In the genomic region with DNA sequence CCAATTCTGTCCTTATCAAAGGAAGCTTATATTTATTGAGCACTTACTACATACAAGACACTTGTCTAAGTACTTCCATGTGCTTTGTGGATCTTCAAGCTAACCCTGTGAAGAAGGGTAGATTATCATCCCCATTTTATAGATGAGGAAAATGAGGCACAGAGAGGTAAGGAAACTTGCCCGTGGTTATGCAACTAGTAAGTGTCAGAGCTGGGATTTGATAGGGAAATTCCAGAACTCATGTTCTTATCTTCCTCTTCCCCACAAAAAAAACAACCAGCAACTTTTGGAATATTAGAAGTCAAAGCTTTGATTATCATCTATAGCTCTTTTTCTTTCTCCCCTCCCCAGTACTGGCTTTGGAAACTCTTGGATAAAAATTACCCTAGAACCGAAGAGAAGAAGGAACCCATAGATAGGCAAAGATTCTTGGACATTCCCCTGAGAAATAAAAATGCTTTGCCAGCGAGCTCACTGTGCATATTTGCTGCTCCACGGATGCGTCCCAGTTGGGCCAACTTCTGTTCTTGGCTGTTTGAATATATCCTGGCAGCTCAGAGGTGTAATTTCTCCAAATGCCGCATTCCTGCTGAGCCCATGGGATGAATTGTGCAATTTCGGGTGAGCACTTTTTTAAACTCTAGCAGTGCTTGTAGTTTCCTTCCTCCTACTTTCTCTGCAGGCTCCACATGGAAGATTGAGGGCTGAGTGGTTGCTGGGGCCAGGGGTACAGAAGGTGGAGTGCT, we compare ENCODE assay signal across 21 cellular contexts.
DNase-seq lines count a peak whose midpoint lies in the region; ATAC-seq and TF ChIP-seq lines count a peak whose summit lies in the region.
"Had no signal": no experiment of that assay in that cellular context is flagged by ENCODE, and none has a peak within 500 bp of the region (broad histone marks: within the 10 kb centered on the region; RNA-seq: fewer than 3 reads in every experiment).

No MANE protein-coding gene starts in this region.

- ATAC-seq in heart left ventricle (peak; percentile 73 to 87 (median 80)), GM18868 (IDR thresholded peaks at IDR 0.05; ENCODE audit: unreplicated experiment) (no peak)
- no peak for ATAC-seq in stimulated activated naive CD8-positive, alpha-beta T cell treated with anti-CD3 and anti-CD28 coated beads, Interleukin-15, amount 100 ng/mL, for 72 hours
- ATAC-seq: activated CD8-positive, alpha-beta T cell treated with anti-CD3 and anti-CD28 coated beads for 36 hours; activated naive CD8-positive, alpha-beta T cell treated with anti-CD3 and anti-CD28 coated beads, Interleukin-2, amount 50 U/mL, for 24 hours; stimulated activated naive B cell treated with anti-CD40 and anti-IgM and Interleukin-4, amounts not matched to agents 10 μg/mL and 1 μg/mL and 100 μg/mL, for 72 hours had no signal

- no peaks in the 10 kb centered on the region for H3K4me1 Mint-ChIP-seq in stimulated activated naive CD8-positive, alpha-beta T cell treated with anti-CD3 and anti-CD28 coated beads, Interleukin-15, amount 100 ng/mL, for 72 hours
- H3K4me1 Mint-ChIP-seq: activated naive CD8-positive, alpha-beta T cell treated with anti-CD3 and anti-CD28 coated beads, Interleukin-2, amount 50 U/mL, for 24 hours; stimulated activated naive B cell treated with anti-CD40 and anti-IgM and Interleukin-4, amounts not matched to agents 10 μg/mL and 1 μg/mL and 100 μg/mL, for 72 hours had no signal

- no peak overlapping the region for H3K4me3 Mint-ChIP-seq in stimulated activated naive CD8-positive, alpha-beta T cell treated with anti-CD3 and anti-CD28 coated beads, Interleukin-15, amount 100 ng/mL, for 72 hours
- H3K4me3 Mint-ChIP-seq: activated CD8-positive, alpha-beta T cell treated with anti-CD3 and anti-CD28 coated beads for 36 hours; activated naive CD8-positive, alpha-beta T cell treated with anti-CD3 and anti-CD28 coated beads, Interleukin-2, amount 50 U/mL, for 24 hours; CD4-positive, alpha-beta T cell; stimulated activated naive B cell treated with anti-CD40 and anti-IgM and Interleukin-4, amounts not matched to agents 10 μg/mL and 1 μg/mL and 100 μg/mL, for 72 hours had no signal

- H3K36me3 ChIP-seq in heart left ventricle = no peaks in the 10 kb centered on the region
- H3K36me3 ChIP-seq: ovary, vagina had no signal

- no peak overlapping the region for H3K27ac Mint-ChIP-seq in stimulated activated naive CD8-positive, alpha-beta T cell treated with anti-CD3 and anti-CD28 coated beads, Interleukin-15, amount 100 ng/mL, for 72 hours
- H3K27ac Mint-ChIP-seq: activated CD8-positive, alpha-beta T cell treated with anti-CD3 and anti-CD28 coated beads for 36 hours; activated naive CD8-positive, alpha-beta T cell treated with anti-CD3 and anti-CD28 coated beads, Interleukin-2, amount 50 U/mL, for 24 hours; CD4-positive, alpha-beta T cell; stimulated activated naive B cell treated with anti-CD40 and anti-IgM and Interleukin-4, amounts not matched to agents 10 μg/mL and 1 μg/mL and 100 μg/mL, for 72 hours had no signal

- TF ChIP-seq POLR2A in heart left ventricle (IDR thresholded peaks at IDR 0.05) = no peak

- no peak for TF ChIP-seq CTCF in heart left ventricle (IDR thresholded peaks at IDR 0.05)

- no peaks in the 10 kb centered on the region for H3K9me3 Mint-ChIP-seq in stimulated activated naive CD8-positive, alpha-beta T cell treated with anti-CD3 and anti-CD28 coated beads, Interleukin-15, amount 100 ng/mL, for 72 hours
- H3K9me3 Mint-ChIP-seq: activated CD8-positive, alpha-beta T cell treated with anti-CD3 and anti-CD28 coated beads for 36 hours; activated naive CD8-positive, alpha-beta T cell treated with anti-CD3 and anti-CD28 coated beads, Interleukin-2, amount 50 U/mL, for 24 hours; CD4-positive, alpha-beta T cell had no signal

- H3K4me1 ChIP-seq in heart left ventricle = peaks cover 0 to 4% (median 0%) of the 10 kb centered on the region in 12 donors
- H3K4me1 ChIP-seq: vagina had no signal

- no peak overlapping the region for H3K4me3 ChIP-seq in heart left ventricle
- H3K4me3 ChIP-seq: ovary, vagina had no signal

- peaks cover 15% of the 10 kb centered on the region for H3K27me3 Mint-ChIP-seq in stimulated activated naive CD8-positive, alpha-beta T cell treated with anti-CD3 and anti-CD28 coated beads, Interleukin-15, amount 100 ng/mL, for 72 hours
- H3K27me3 Mint-ChIP-seq: activated naive CD8-positive, alpha-beta T cell treated with anti-CD3 and anti-CD28 coated beads, Interleukin-2, amount 50 U/mL, for 24 hours had no signal

- peak overlapping the region in 1 of 12 donors; percentile 15 for H3K27ac ChIP-seq in heart left ventricle
- H3K27ac ChIP-seq: ovary, vagina, VCaP had no signal

- DNase-seq in AG08396 (ENCODE audit: low spot score) (peak; percentile 37), astrocyte of the hippocampus (ENCODE audit: low read depth, low spot score) (peak; percentile 27), heart left ventricle (peak in 4 of 5 donors; percentile 19 to 59 (median 36)), pons (ENCODE audit: low spot score) (peak; percentile 12), NCI-H774 (lab: John Stamatoyannopoulos, UW) (no peak), NCI-H2081 treated with DMSO at 0.1 percent for 48 hours (lab: John Stamatoyannopoulos, UW) (no peak)
- no peak for DNase-seq in stimulated activated naive CD8-positive, alpha-beta T cell treated with anti-CD3 and anti-CD28 coated beads, Interleukin-15, amount 100 ng/mL, for 72 hours
- DNase-seq: activated CD8-positive, alpha-beta T cell treated with anti-CD3 and anti-CD28 coated beads for 36 hours; activated naive CD8-positive, alpha-beta T cell treated with anti-CD3 and anti-CD28 coated beads, Interleukin-2, amount 50 U/mL, for 24 hours; CD4-positive, alpha-beta T cell; cerebellar nuclear complex; DMS79 treated with DMSO at 0.1 percent for 48 hours; NCI-H1436; NK-92 treated with Interleukin-12 subunit alpha and Interleukin-12 subunit beta, amount 100 ng/mL, for 24 hours; stimulated activated CD4-positive, alpha-beta T cell treated with anti-CD3 and anti-CD28 coated beads, Interleukin-12 subunit alpha, Interleukin-12 subunit beta, amount 100 ng/mL, for 4 hours; stimulated activated naive B cell treated with anti-CD40 and anti-IgM and Interleukin-4, amounts not matched to agents 10 μg/mL and 1 μg/mL and 100 μg/mL, for 72 hours; T-helper 1 cell had no signal

- no peaks in the 10 kb centered on the region for H3K9me3 ChIP-seq in heart left ventricle
- H3K9me3 ChIP-seq: ovary, vagina had no signal

- H3K27me3 ChIP-seq in heart left ventricle = no peaks in the 10 kb centered on the region
- H3K27me3 ChIP-seq: ovary, vagina had no signal

- intact Hi-C loops in heart left ventricle (cut with DNase I) = no loop called here

- 46 to 65% (median 51%) methylated on average over 7 of the region's 7 CpGs for WGBS in heart left ventricle, 4 donors

Comparison
In these comparisons a context has a peak if more than half of its experiments do, and no peak if none do; other contexts are left out.
1. DNase-seq: peak in AG08396 (single experiment), astrocyte of the hippocampus (single experiment), heart left ventricle (4 of 5) and pons (single experiment); none in stimulated activated naive CD8-positive, alpha-beta T cell treated with anti-CD3 and anti-CD28 coated beads, Interleukin-15, amount 100 ng/mL, for 72 hours (0 of 2), NCI-H774 (single experiment) and NCI-H2081 treated with DMSO at 0.1 percent for 48 hours (single experiment).
2. ATAC-seq: peak in heart left ventricle (4 of 4); none in GM18868 (single experiment) and stimulated activated naive CD8-positive, alpha-beta T cell treated with anti-CD3 and anti-CD28 coated beads, Interleukin-15, amount 100 ng/mL, for 72 hours (single experiment).